Comparison of ENCODE assay signal across 9 cellular contexts in genomic region chr21:21163904-21164303, GRCh38.
A peak's percentile ranks its signal among the peaks of the same experiment; 100 is the strongest.
DNase-seq lines count a peak whose midpoint lies in the region; ATAC-seq, FAIRE-seq and TF ChIP-seq lines count a peak whose summit lies in the region.
"Had no signal": no experiment of that assay in that cellular context is flagged by ENCODE, and none has a peak within 500 bp of the region (broad histone marks: within the 10 kb centered on the region; RNA-seq: fewer than 3 reads in every experiment).

No MANE protein-coding gene starts in this region.

- no peaks in the 10 kb centered on the region for H3K4me1 ChIP-seq in psoas muscle

- no peaks in the 10 kb centered on the region for H3K9me3 Mint-ChIP-seq in activated T-cell treated with anti-CD3 and anti-CD28 coated beads, Interleukin-2, amount 50 U/mL, for 24 hours
- H3K9me3 Mint-ChIP-seq in glutamatergic neuron (ENCODE audit: unreplicated experiment), result no peaks in the 10 kb centered on the region

- H3K9me3 ChIP-seq in psoas muscle, result no peaks in the 10 kb centered on the region

- TF ChIP-seq POLR2A in GM12891 (IDR thresholded peaks at IDR 0.05; ENCODE audit: low read depth, low read length), result no peak

- FAIRE-seq in GM12891 (lab: Jason Lieb, UNC), result no peak
- FAIRE-seq: frontal cortex had no signal

- TF ChIP-seq CTCF in glutamatergic neuron (IDR thresholded peaks at IDR 0.05; ENCODE audit: partially characterized antibody, unreplicated experiment) (peak; percentile 59), psoas muscle (IDR thresholded peaks at IDR 0.05) (peak; percentile 47)

- H3K27ac Mint-ChIP-seq in activated T-cell treated with anti-CD3 and anti-CD28 coated beads, Interleukin-2, amount 50 U/mL, for 24 hours, result no peak overlapping the region
- no peak overlapping the region for H3K27ac Mint-ChIP-seq in glutamatergic neuron (ENCODE audit: unreplicated experiment)

- DNase-seq in A172 (ENCODE audit: low spot score) (peak; percentile 50), GM12891 (ENCODE audit: insufficient read length, low spot score) (peak; percentile 5), HT1080 (ENCODE audit: low read depth) (peak; percentile 49), NOMO-1 treated with DMSO at 0.1 percent for 48 hours (lab: John Stamatoyannopoulos, UW; ENCODE audit: unreplicated experiment) (peak; percentile 50), glutamatergic neuron (peak; percentile 34), psoas muscle (no peak)
- peak; percentile 30 for DNase-seq in activated T-cell treated with anti-CD3 and anti-CD28 coated beads, Interleukin-2, amount 50 U/mL, for 24 hours
- no peak for DNase-seq in activated CD4-positive, CD25-positive, alpha-beta regulatory T cell treated with anti-CD3 and anti-CD28 coated beads, Interleukin-2, amount 50 U/mL, for 72 hours

- H3K4me3 Mint-ChIP-seq in activated T-cell treated with anti-CD3 and anti-CD28 coated beads, Interleukin-2, amount 50 U/mL, for 24 hours, result no peak overlapping the region
- no peak overlapping the region for H3K4me3 Mint-ChIP-seq in glutamatergic neuron (ENCODE audit: unreplicated experiment)

- intact Hi-C loops in psoas muscle (cut with DNase I), result loop anchor here in 1 of 2 donors (10.0 kb wide), 1 partner anchor 1621 kb away; no protein-coding TSS in a partner anchor

- H3K27me3 Mint-ChIP-seq in activated T-cell treated with anti-CD3 and anti-CD28 coated beads, Interleukin-2, amount 50 U/mL, for 24 hours, result no peaks in the 10 kb centered on the region
- peaks cover 2% of the 10 kb centered on the region for H3K27me3 Mint-ChIP-seq in glutamatergic neuron (ENCODE audit: unreplicated experiment)

- H3K36me3 Mint-ChIP-seq in activated T-cell treated with anti-CD3 and anti-CD28 coated beads, Interleukin-2, amount 50 U/mL, for 24 hours (ENCODE audit: low read depth), result no peaks in the 10 kb centered on the region
- no peaks in the 10 kb centered on the region for H3K36me3 Mint-ChIP-seq in glutamatergic neuron (ENCODE audit: unreplicated experiment)

- WGBS in psoas muscle, 3 donors, result 3 to 14% (median 12%) methylated on average over 1 of the region's 1 CpG

- H3K36me3 ChIP-seq in psoas muscle (ENCODE audit: insufficient read depth in 1 of 2, low read depth in 1 of 2), result no peaks in the 10 kb centered on the region

- no peak overlapping the region for H3K27ac ChIP-seq in psoas muscle

- H3K4me3 ChIP-seq in psoas muscle, result no peak overlapping the region

- H3K27me3 ChIP-seq in psoas muscle (ENCODE audit: insufficient read depth in 3 of 3, low read length in 2 of 3), result no peaks in the 10 kb centered on the region

- no peak for ATAC-seq in psoas muscle

- H3K4me1 Mint-ChIP-seq in activated T-cell treated with anti-CD3 and anti-CD28 coated beads, Interleukin-2, amount 50 U/mL, for 24 hours (ENCODE audit: low read depth), result no peaks in the 10 kb centered on the region
- H3K4me1 Mint-ChIP-seq in glutamatergic neuron (ENCODE audit: low read depth, unreplicated experiment), result peaks cover 3% of the 10 kb centered on the region

TF ChIP-seq in GM12891, 5 proteins besides CTCF, POLR2A, EP300 and RAD21:
- TF ChIP-seq POU2F2 (IDR thresholded peaks at IDR 0.05; ENCODE audit: low read depth, low read length) (no peak), POLR2AphosphoS5 (IDR thresholded peaks at IDR 0.05; ENCODE audit: low read depth, low read length) (no peak), TAF1 (IDR thresholded peaks at IDR 0.05; ENCODE audit: low read depth, low read length) (no peak), SPI1 (IDR thresholded peaks at IDR 0.05; ENCODE audit: low read depth, low read length) (no peak), PAX5 (IDR thresholded peaks at IDR 0.05; ENCODE audit: insufficient read depth, low read length, severe bottlenecking) (no peak)

Comparison
In these comparisons a context has a peak if more than half of its experiments do, and no peak if none do; other contexts are left out.
1. DNase-seq: peak in A172 (single experiment), GM12891 (single experiment), HT1080 (single experiment), NOMO-1 treated with DMSO at 0.1 percent for 48 hours (single experiment), activated T-cell treated with anti-CD3 and anti-CD28 coated beads, Interleukin-2, amount 50 U/mL, for 24 hours (single experiment) and glutamatergic neuron (single experiment); none in psoas muscle (0 of 2) and activated CD4-positive, CD25-positive, alpha-beta regulatory T cell treated with anti-CD3 and anti-CD28 coated beads, Interleukin-2, amount 50 U/mL, for 72 hours (single experiment).